In the genomic region with DNA sequence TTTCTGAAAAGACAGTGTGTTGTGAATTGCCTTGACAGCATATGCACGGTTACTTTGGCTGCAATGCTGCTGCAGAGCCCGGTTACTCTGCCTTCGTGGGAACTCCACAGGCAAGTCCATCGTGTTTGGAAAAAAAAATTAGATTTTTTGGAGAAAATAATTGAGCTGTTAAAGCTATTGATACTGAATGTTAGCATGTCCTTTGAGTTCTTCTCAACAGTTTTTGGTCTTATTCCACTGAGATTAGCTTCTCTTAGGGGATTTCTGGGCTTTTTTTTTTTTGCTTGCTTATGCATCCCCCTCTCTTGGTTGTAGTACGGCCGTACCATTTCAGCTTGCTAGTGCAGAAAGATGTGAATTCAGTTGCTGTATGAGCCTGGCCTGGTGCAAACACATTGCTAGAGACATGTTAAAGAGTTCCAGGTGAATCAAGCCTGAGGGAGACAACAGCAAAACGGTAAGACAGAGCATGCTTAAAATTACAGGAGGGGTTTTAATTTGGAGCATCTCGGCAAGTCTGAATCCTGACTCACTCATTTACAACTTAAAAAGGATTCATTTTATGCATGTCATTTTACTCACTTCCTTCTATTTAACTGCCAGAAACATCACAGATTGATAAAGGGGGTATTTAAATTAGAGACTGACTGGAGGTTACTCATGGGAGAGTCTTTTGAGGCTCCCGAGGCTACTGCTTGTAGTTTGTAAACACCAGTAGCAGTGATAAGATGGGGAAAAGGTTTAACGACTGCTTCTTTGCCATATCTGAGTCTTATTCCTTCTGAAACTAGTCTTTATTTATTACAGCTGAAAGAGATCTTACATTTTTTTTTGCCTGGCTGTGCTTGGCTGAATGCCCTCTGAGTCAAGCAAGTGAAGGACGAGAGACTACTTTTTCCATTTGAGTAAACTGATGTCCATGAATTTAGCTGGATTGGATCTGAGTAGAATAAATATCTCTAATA, we compare ENCODE assay signal across 8 cellular contexts.
DNase-seq lines count a peak whose midpoint lies in the region; ATAC-seq and TF ChIP-seq lines count a peak whose summit lies in the region.

No MANE protein-coding gene starts in this region.

- TF ChIP-seq CTCF in osteoblast (IDR thresholded peaks at IDR 0.05; ENCODE audit: extremely low read depth, low read depth, low read length) (no peak), sigmoid colon (IDR thresholded peaks at IDR 0.05) (no peak)

- no peaks in the 10 kb centered on the region for H3K27me3 ChIP-seq in osteoblast (ENCODE audit: insufficient read depth, low read length)
- no peaks in the 10 kb centered on the region for H3K27me3 ChIP-seq in sigmoid colon

- TF ChIP-seq EP300 in sigmoid colon (IDR thresholded peaks at IDR 0.05): no peak

- H3K4me3 ChIP-seq in osteoblast (ENCODE audit: insufficient read depth, low read length) (peak overlapping the region; percentile 30), sigmoid colon (peak overlapping the region in 2 of 4 donors; percentile 4 to 6)

- intact Hi-C loops in sigmoid colon (cut with DNase I): no loop called here

- DNase-seq in AG08396 (ENCODE audit: low spot score): peak; percentile 15
- DNase-seq in cerebellar nuclear complex (lab: John Stamatoyannopoulos, UW): peak; percentile 36 to 70
- no peak for DNase-seq in osteoblast (ENCODE audit: insufficient read length, low spot score, missing footprints)
- no peak for DNase-seq in DMS 273 treated with DMSO at 0.1 percent for 48 hours (lab: John Stamatoyannopoulos, UW)
- DNase-seq in DMS114 treated with DMSO at 0.1 percent for 48 hours (lab: John Stamatoyannopoulos, UW; ENCODE audit: unreplicated experiment): no peak
- DNase-seq in sigmoid colon: no peak

- H3K36me3 ChIP-seq in osteoblast (ENCODE audit: insufficient read depth, low read length): no peaks in the 10 kb centered on the region
- H3K36me3 ChIP-seq in sigmoid colon: no peaks in the 10 kb centered on the region

- H2AFZ ChIP-seq in osteoblast (ENCODE audit: low read length): no peak overlapping the region

- H3K27ac ChIP-seq in osteoblast (ENCODE audit: low read depth, low read length) (peak overlapping the region; percentile 38), sigmoid colon (peak overlapping the region in 2 of 4 donors; percentile 16 to 30)

- WGBS in sigmoid colon, 2 donors: 43% methylated on average over 11 of the region's 11 CpGs

- peaks cover 17% of the 10 kb centered on the region for H4K20me1 ChIP-seq in osteoblast (ENCODE audit: insufficient read depth, low read length)

- ATAC-seq in GM19397 (IDR thresholded peaks at IDR 0.05; ENCODE audit: unreplicated experiment): peak; percentile 37
- peak; percentile 40 for ATAC-seq in HG03457 (IDR thresholded peaks at IDR 0.05; ENCODE audit: unreplicated experiment)

- H3K4me1 ChIP-seq in osteoblast (ENCODE audit: insufficient read depth, low read length) (peaks cover 19% of the 10 kb centered on the region), sigmoid colon (peaks cover 0 to 36% (median 17%) of the 10 kb centered on the region in 4 donors)

- no peak for TF ChIP-seq POLR2A in sigmoid colon (IDR thresholded peaks at IDR 0.05)

- peaks cover 54% of the 10 kb centered on the region for H3K79me2 ChIP-seq in osteoblast (ENCODE audit: insufficient read depth, low read length)

- no peaks in the 10 kb centered on the region for H3K9me3 ChIP-seq in osteoblast (ENCODE audit: low read depth, low read length)
- no peaks in the 10 kb centered on the region for H3K9me3 ChIP-seq in sigmoid colon

- peak overlapping the region; percentile 76 for H3K4me2 ChIP-seq in osteoblast (ENCODE audit: insufficient read depth, low read length)

Comparison
In these comparisons a context has a peak if more than half of its experiments do, and no peak if none do; other contexts are left out.
1. DNase-seq: peak in AG08396 (single experiment) and cerebellar nuclear complex (2 of 2); none in osteoblast (single experiment), DMS 273 treated with DMSO at 0.1 percent for 48 hours (single experiment), DMS114 treated with DMSO at 0.1 percent for 48 hours (single experiment) and sigmoid colon (single experiment).